In genomic region chr19:7830823-7831222, GRCh38 we compare ENCODE assay signal across 9 cellular contexts. TPM values are rescaled to one million over a fixed set of nuclear protein-coding genes. Genes with fewer than 3 reads are reported as not detected.
DNase-seq lines count a peak whose midpoint lies in the region; TF ChIP-seq lines count a peak whose summit lies in the region.
"Had no signal": no experiment of that assay in that cellular context is flagged by ENCODE, and none has a peak within 500 bp of the region (broad histone marks: within the 10 kb centered on the region; RNA-seq: fewer than 3 reads in every experiment).

No MANE protein-coding gene starts in this region.

- no peaks in the 10 kb centered on the region for H3K4me1 ChIP-seq in KMS-11 (ENCODE audit: low read depth, poor library complexity, severe bottlenecking)

- H3K27ac Mint-ChIP-seq in chondrocyte (ENCODE audit: unreplicated experiment) (no peak overlapping the region), nephron (peak overlapping the region in 2 of 3 experiments; percentile 21 to 41)

- no peak overlapping the region for H2AFZ ChIP-seq in KMS-11 (ENCODE audit: low read depth)

- peaks cover 23% of the 10 kb centered on the region for H3K27me3 ChIP-seq in KMS-11 (ENCODE audit: insufficient read depth, low read depth)

- no peaks in the 10 kb centered on the region for H3K9me3 Mint-ChIP-seq in chondrocyte (ENCODE audit: low read depth)
- H3K9me3 Mint-ChIP-seq in nephron: no peaks in the 10 kb centered on the region

- H3K27ac ChIP-seq in KMS-11: no peak overlapping the region

- H3K79me2 ChIP-seq in KMS-11 (ENCODE audit: insufficient read depth, low read depth): no peaks in the 10 kb centered on the region

- DNase-seq in Ammon's horn (ENCODE audit: low spot score): peak; percentile 19
- no peak for DNase-seq in chondrocyte (ENCODE audit: low spot score)
- DNase-seq in NCI-H1105 treated with DMSO at 0.1 percent for 48 hours (lab: John Stamatoyannopoulos, UW): no peak
- no peak for DNase-seq in activated gamma-delta T cell (lab: John Stamatoyannopoulos, UW)
- no peak for DNase-seq in AML-193 (lab: John Stamatoyannopoulos, UW)
- DNase-seq in SIG-M5 treated with dmso at 0.1 percent for 504 hours (lab: John Stamatoyannopoulos, UW; ENCODE audit: unreplicated experiment): no peak

- peaks cover 7% of the 10 kb centered on the region for H3K27me3 Mint-ChIP-seq in chondrocyte (ENCODE audit: low read depth)
- H3K27me3 Mint-ChIP-seq in nephron (ENCODE audit: low read depth): peaks cover 17% of the 10 kb centered on the region

- no peak for TF ChIP-seq CTCF in KMS-11 (conservative IDR thresholded peaks at IDR 0.05; ENCODE audit: low read depth, low read length)
- TF ChIP-seq CTCF in chondrocyte (IDR thresholded peaks at IDR 0.05): no peak
- no peak for TF ChIP-seq CTCF in nephron (IDR thresholded peaks at IDR 0.05; ENCODE audit: unreplicated experiment in 3 of 3)

- H4K20me1 ChIP-seq in KMS-11 (ENCODE audit: insufficient read depth): no peaks in the 10 kb centered on the region

- no peak overlapping the region for H3K9ac ChIP-seq in KMS-11

- H3K4me2 ChIP-seq in KMS-11: peak overlapping the region; percentile 21; the same call in 1 of the 2 replicates

- H3K4me1 Mint-ChIP-seq in chondrocyte (ENCODE audit: low read depth): peaks cover 32% of the 10 kb centered on the region
- peaks cover 24% of the 10 kb centered on the region for H3K4me1 Mint-ChIP-seq in nephron

- no peak overlapping the region for H3K4me3 ChIP-seq in KMS-11 (IDR thresholded peaks at IDR 0.05; ENCODE audit: insufficient read depth, low read depth, low read length)

- peak overlapping the region; percentile 76 for H3K4me3 Mint-ChIP-seq in chondrocyte (ENCODE audit: unreplicated experiment)
- peak overlapping the region; percentile 88 to 96 (median 91) for H3K4me3 Mint-ChIP-seq in nephron

- no peaks in the 10 kb centered on the region for H3K36me3 ChIP-seq in KMS-11 (ENCODE audit: insufficient read depth)

- no peaks in the 10 kb centered on the region for H3K36me3 Mint-ChIP-seq in chondrocyte (ENCODE audit: low read depth)
- no peaks in the 10 kb centered on the region for H3K36me3 Mint-ChIP-seq in nephron (ENCODE audit: low read depth)

RNA-seq across cellular contexts. Expression of gene EVI5L, which starts 0.8 kb away (rescaled TPM):
- total RNA-seq in chondrocyte: 27.4 to 30.6 TPM (median 28.4 TPM) in 3 replicates

RNA-seq across cellular contexts. Expression of gene PRR36, which starts 43.4 kb away (rescaled TPM):
- total RNA-seq in chondrocyte: 0.22 to 0.80 TPM (median 0.38 TPM) in 3 replicates

RNA-seq across cellular contexts. Expression of gene LRRC8E, which starts 57.5 kb away (rescaled TPM):
- 1.9 to 6.9 TPM (median 4.8 TPM) in 3 replicates for total RNA-seq in chondrocyte
- total RNA-seq: T-helper 1 cell treated with Interleukin-12 subunit alpha and Interleukin-12 subunit beta and Interleukin-4 antibody, amounts not matched to agents 30 ng/mL and 1 ng/mL, for 36 hours had no signal
